Comparison of ENCODE assay signal across 8 cellular contexts in genomic region chr11:45847908-45848316, GRCh38. TPM values are rescaled to one million over a fixed set of nuclear protein-coding genes. Genes with fewer than 3 reads are reported as not detected.
A peak's percentile ranks its signal among the peaks of the same experiment; 100 is the strongest.
DNase-seq lines count a peak whose midpoint lies in the region; ATAC-seq and TF ChIP-seq lines count a peak whose summit lies in the region.

No MANE protein-coding gene starts in this region.

- H3K36me3 ChIP-seq in PC-3 (ENCODE audit: low read depth, low read length): no peaks in the 10 kb centered on the region
- H3K36me3 ChIP-seq in heart left ventricle: peaks cover 0 to 2% (median 0%) of the 10 kb centered on the region in 9 donors

- H3K4me3 Mint-ChIP-seq in activated naive CD8-positive, alpha-beta T cell treated with anti-CD3 and anti-CD28 coated beads for 36 hours: peak overlapping the region; percentile 88

- no peaks in the 10 kb centered on the region for H3K9me2 ChIP-seq in PC-3 (replicated peaks; ENCODE audit: low read length)

- peaks cover 10% of the 10 kb centered on the region for H4K20me1 ChIP-seq in PC-3 (ENCODE audit: low read length)

- intact Hi-C loops in Right ventricle myocardium inferior (cut with DNase I) (loop anchor here (5.0 to 10.0 kb wide), 3 partner anchors 73 to 274 kb away; partner anchors contain the start of genes CHST1 and PHF21A), cardiac septum (cut with DNase I) (loop anchor here (1.0 to 2.0 kb wide), 2 partner anchors 43 to 70 kb away; partner anchors contain the start of gene SLC35C1), PC-3 (cut with micrococcal nuclease) (loop anchor here (1.0 kb wide), 2 partner anchors 32 to 70 kb away; no protein-coding TSS in a partner anchor), heart left ventricle (cut with DNase I) (loop anchor here (1.0 to 10.0 kb wide), 11 partner anchors 11 to 267 kb away; partner anchors contain the start of genes PEX16 (in 4 of the 10) and SLC35C1 (in 3 of the 10)), posterior cingulate gyrus (cut with DNase I) (loop anchor here (5.0 to 10.0 kb wide), 2 partner anchors 41 to 47 kb away; partner anchors contain the start of gene SLC35C1)

- peak overlapping the region; percentile 43 for H3K27ac ChIP-seq in PC-3 (ENCODE audit: low read length)
- H3K27ac ChIP-seq in heart left ventricle: peak overlapping the region; percentile 83 to 99 (median 96)

- H3K9ac ChIP-seq in PC-3 (ENCODE audit: low read length): peak overlapping the region; percentile 91

- peaks cover 2% of the 10 kb centered on the region for H3K36me3 Mint-ChIP-seq in activated naive CD8-positive, alpha-beta T cell treated with anti-CD3 and anti-CD28 coated beads for 36 hours

- CTCF ChIA-PET in PC-3 (lab: Charles Lee): interaction anchor here (0.6 kb wide), 1 partner anchor 46 kb away, joined by 7 read pairs; no protein-coding TSS in a partner anchor

- POLR2A ChIA-PET in PC-3 (lab: Charles Lee; ENCODE audit: unreplicated experiment): no interaction called here

- ATAC-seq in Right ventricle myocardium inferior (peak; percentile 6), HG03064 (IDR thresholded peaks at IDR 0.05; ENCODE audit: low read depth, unreplicated experiment) (peak; percentile 4), PC-3 (peak; percentile 44), heart left ventricle (peak in 3 of 4 donors; percentile 22 to 32 (median 29)), HG03469 (IDR thresholded peaks at IDR 0.05; ENCODE audit: unreplicated experiment) (no peak)

- H3K4me1 Mint-ChIP-seq in activated naive CD8-positive, alpha-beta T cell treated with anti-CD3 and anti-CD28 coated beads for 36 hours: peaks cover 44% of the 10 kb centered on the region

- peak overlapping the region; percentile 94 for H3K4me3 ChIP-seq in PC-3 (ENCODE audit: low read length)
- peak overlapping the region; percentile 73 to 97 (median 90) for H3K4me3 ChIP-seq in heart left ventricle

- H3K27me3 ChIP-seq in PC-3 (ENCODE audit: low read length) (no peaks in the 10 kb centered on the region), heart left ventricle (no peaks in the 10 kb centered on the region)

- H3K4me1 ChIP-seq in PC-3 (ENCODE audit: insufficient read depth, low read length): peaks cover 23% of the 10 kb centered on the region
- H3K4me1 ChIP-seq in heart left ventricle: peaks cover 8 to 70% (median 51%) of the 10 kb centered on the region in 12 donors

- no peaks in the 10 kb centered on the region for H3K27me3 Mint-ChIP-seq in activated naive CD8-positive, alpha-beta T cell treated with anti-CD3 and anti-CD28 coated beads for 36 hours

- peaks cover 46% of the 10 kb centered on the region for H3K79me2 ChIP-seq in PC-3 (ENCODE audit: low read length)

- H3K4me2 ChIP-seq in PC-3 (ENCODE audit: low read length): peak overlapping the region; percentile 93

- BruUV-seq in PC-3 (replicated peaks; lab: Mats Ljungman, UMichigan): TSS peak; percentile 47

- TF ChIP-seq POLR2A in heart left ventricle (IDR thresholded peaks at IDR 0.05): no peak

- peak overlapping the region; percentile 80 for H3K27ac Mint-ChIP-seq in activated naive CD8-positive, alpha-beta T cell treated with anti-CD3 and anti-CD28 coated beads for 36 hours

- H3F3A ChIP-seq in PC-3 (ENCODE audit: low read length, unreplicated experiment): no peaks in the 10 kb centered on the region

- no peaks in the 10 kb centered on the region for H3K9me3 Mint-ChIP-seq in activated naive CD8-positive, alpha-beta T cell treated with anti-CD3 and anti-CD28 coated beads for 36 hours

- H2AFZ ChIP-seq in PC-3 (ENCODE audit: low read length): peak overlapping the region; percentile 80

- TF ChIP-seq CTCF in PC-3 (conservative IDR thresholded peaks at IDR 0.05; ENCODE audit: low read depth, low read length) (no peak), heart left ventricle (IDR thresholded peaks at IDR 0.05) (peak in 2 of 12 donors; percentile 13 to 19)

- DNase-seq in Right ventricle myocardium inferior (ENCODE audit: missing footprints): no peak
- no peak for DNase-seq in cardiac septum (ENCODE audit: low spot score)
- peak; percentile 35 for DNase-seq in PC-3
- peak; percentile 55 for DNase-seq in activated naive CD8-positive, alpha-beta T cell treated with anti-CD3 and anti-CD28 coated beads for 36 hours
- peak in 4 of 5 donors; percentile 57 to 65 (median 64) for DNase-seq in heart left ventricle
- peak in 6 of 10 donors; percentile 29 to 90 (median 60) for DNase-seq in posterior cingulate gyrus

- H3K9me3 ChIP-seq in PC-3 (ENCODE audit: low read length) (no peaks in the 10 kb centered on the region), heart left ventricle (no peaks in the 10 kb centered on the region)

- WGBS in heart left ventricle, 4 donors: 1 to 2% (median 1%) methylated on average over 11 to 16 of the region's 16 CpGs

RNA-seq across cellular contexts. Expression of gene CRY2, which starts 0.6 kb away (rescaled TPM):
- total RNA-seq in Right ventricle myocardium inferior (69.8 TPM), cardiac septum (49.6 TPM), PC-3 (2014; rRNA removed) (9.5 and 12.4 TPM in 2 replicates), heart left ventricle (100 to 1,000 TPM in 2 of 9 donors, 10 to 100 TPM in 7; 40.2 to 132 (median 72.7) TPM)
- total RNA-seq in activated naive CD8-positive, alpha-beta T cell treated with anti-CD3 and anti-CD28 coated beads for 36 hours: 10 to 100 TPM; 10.6 to 14.7 TPM
- polyA plus RNA-seq in heart left ventricle: 10 to 100 TPM; 23.2 to 26.6 TPM

RNA-seq across cellular contexts. Expression of gene MAPK8IP1, which starts 37.5 kb away (rescaled TPM):
- total RNA-seq in Right ventricle myocardium inferior (5.9 TPM), cardiac septum (7.5 TPM), PC-3 (2014; rRNA removed) (7.1 and 10.5 TPM in 2 replicates), heart left ventricle (1 to 10 TPM; 5.0 to 8.0 (median 7.6) TPM)
- under 1 TPM; 0.54 to 0.56 TPM for total RNA-seq in activated naive CD8-positive, alpha-beta T cell treated with anti-CD3 and anti-CD28 coated beads for 36 hours
- 1 to 10 TPM; 2.4 to 3.1 TPM for polyA plus RNA-seq in heart left ventricle

RNA-seq across cellular contexts. Expression of gene SLC35C1, which starts 43.0 kb away (rescaled TPM):
- total RNA-seq in Right ventricle myocardium inferior: 6.0 TPM
- 7.5 TPM for total RNA-seq in cardiac septum
- 9.5 and 13.5 TPM in 2 replicates for total RNA-seq in PC-3 (2014; rRNA removed)
- total RNA-seq in activated naive CD8-positive, alpha-beta T cell treated with anti-CD3 and anti-CD28 coated beads for 36 hours: 10 to 100 TPM; 12.1 to 12.6 TPM
- total RNA-seq in heart left ventricle: 10 to 100 TPM in 4 of 9 donors, 1 to 10 TPM in 5; 5.5 to 11.3 (median 7.8) TPM
- 10 to 100 TPM in 1 of 2 donors, 1 to 10 TPM in 1; 5.3 to 21.0 TPM for polyA plus RNA-seq in heart left ventricle

RNA-seq across cellular contexts. Expression of gene FREY1, which starts 59.2 kb away (rescaled TPM):
- not detected for total RNA-seq in Right ventricle myocardium inferior
- 0.54 TPM for total RNA-seq in cardiac septum
- 0.15 and 2.1 TPM in 2 replicates for total RNA-seq in PC-3 (2014; rRNA removed)
- under 1 TPM; 0.60 to 0.80 TPM for total RNA-seq in activated naive CD8-positive, alpha-beta T cell treated with anti-CD3 and anti-CD28 coated beads for 36 hours
- total RNA-seq in heart left ventricle: under 1 TPM in 4 of 9 donors, not detected in 5; 0.37 to 1.00 (median 0.46) TPM
- under 1 TPM; 0.40 to 0.46 TPM for polyA plus RNA-seq in heart left ventricle

Comparison
In these comparisons a context has a peak if more than half of its experiments do, and no peak if none do; other contexts are left out.
1. DNase-seq: peak in PC-3 (single experiment), activated naive CD8-positive, alpha-beta T cell treated with anti-CD3 and anti-CD28 coated beads for 36 hours (single experiment), heart left ventricle (4 of 5) and posterior cingulate gyrus (6 of 10); none in Right ventricle myocardium inferior (single experiment) and cardiac septum (single experiment).